In genomic region chr19:27972291-27973040, GRCh38 we compare ENCODE assay signal across 14 cellular contexts.
A peak's percentile ranks its signal among the peaks of the same experiment; 100 is the strongest.
DNase-seq lines count a peak whose midpoint lies in the region; ATAC-seq and FAIRE-seq lines count a peak whose summit lies in the region.
"Had no signal": no experiment of that assay in that cellular context is flagged by ENCODE, and none has a peak within 500 bp of the region (broad histone marks: within the 10 kb centered on the region; RNA-seq: fewer than 3 reads in every experiment).

No MANE protein-coding gene starts in this region.

- no peak for FAIRE-seq in HTR-8/SVneo (lab: Jason Lieb, UNC)
- FAIRE-seq: GM19239 had no signal

- H3K9me3 ChIP-seq in adipocyte (ENCODE audit: control insufficient read depth, low read length) = no peaks in the 10 kb centered on the region

- no peak overlapping the region for H3K9ac ChIP-seq in adipocyte (ENCODE audit: low read length)

- no peak overlapping the region for H3K4me3 ChIP-seq in adipocyte (ENCODE audit: low read length)

- peak; percentile 87 for DNase-seq in A172 (ENCODE audit: low spot score)
- peak; percentile 3 for DNase-seq in HTR-8/SVneo (ENCODE audit: insufficient read length, low spot score)
- peak; percentile 4 for DNase-seq in adipocyte (ENCODE audit: low read depth)
- no peak for DNase-seq in left colon
- no peak for DNase-seq in NCI-H2081 treated with DMSO at 0.1 percent for 48 hours (lab: John Stamatoyannopoulos, UW)
- DNase-seq in DMS79 (lab: John Stamatoyannopoulos, UW) = no peak
- no peak for DNase-seq in SHP77 (lab: John Stamatoyannopoulos, UW)
- DNase-seq: activated B cell treated with CpG ODN at 0.5 μM for 24 hours; activated effector memory CD4-positive, alpha-beta T cell treated with Interleukin-2 at 50 U/mL for 16 hours; cortex of kidney; NCI-H1105 treated with DMSO at 0.1 percent for 48 hours; stimulated activated naive CD4-positive, alpha-beta T cell treated with Interleukin-2 at 50 U/mL for 16 hours had no signal

- H3K36me3 ChIP-seq in adipocyte (ENCODE audit: control insufficient read depth, insufficient read depth, low read length, severe bottlenecking) = no peaks in the 10 kb centered on the region

- intact Hi-C loops in left colon (cut with DNase I, micrococcal nuclease) = loop anchor here in 1 of 2 donors (10.0 kb wide), 1 partner anchor 352 kb away; no protein-coding TSS in a partner anchor

- H3K4me1 ChIP-seq in adipocyte (ENCODE audit: control insufficient read depth, insufficient read depth, low read length) = peaks cover 7% of the 10 kb centered on the region

- ATAC-seq in left colon (peak; percentile 28), HG03521 (IDR thresholded peaks at IDR 0.05; ENCODE audit: unreplicated experiment) (no peak)

- H3K27me3 ChIP-seq in adipocyte (replicated peaks; ENCODE audit: control insufficient read depth, insufficient read depth, low read length) = peaks cover 19% of the 10 kb centered on the region

Comparison
In these comparisons a context has a peak if more than half of its experiments do, and no peak if none do; other contexts are left out.
1. DNase-seq: peak in A172 (single experiment), HTR-8/SVneo (single experiment) and adipocyte (single experiment); none in left colon (0 of 2), NCI-H2081 treated with DMSO at 0.1 percent for 48 hours (single experiment), DMS79 (single experiment) and SHP77 (0 of 2).